ENCODE assay signal across 30 cellular contexts in genomic region chr2:99851091-99851490, GRCh38.
"Had no signal": no experiment of that assay in that cellular context is flagged by ENCODE, and none has a peak within 500 bp of the region (broad histone marks: within the 10 kb centered on the region; RNA-seq: fewer than 3 reads in every experiment).

No MANE protein-coding gene starts in this region.

- H3K4me3 Mint-ChIP-seq: activated B cell treated with CpG ODN at 0.5 μM for 24 hours; activated CD4-positive, alpha-beta T cell treated with anti-CD3 and anti-CD28 coated beads for 36 hours; activated naive CD8-positive, alpha-beta T cell; activated T-cell treated with anti-CD3 and anti-CD28 coated beads, Interleukin-2, amount 50 U/mL, for 4 hours; natural killer cell; stimulated activated naive B cell treated with anti-CD40 and anti-IgM and Interleukin-4, amounts not matched to agents 10 μg/mL and 1 μg/mL and 100 μg/mL, for 72 hours; T-helper 1 cell treated with Interleukin-12 subunit alpha and Interleukin-12 subunit beta and Interleukin-4 antibody, amounts not matched to agents 30 μg/mL and 1 μg/mL, for 36 hours; type B pancreatic cell had no signal

- H3K27ac Mint-ChIP-seq: activated B cell treated with CpG ODN at 0.5 μM for 24 hours; activated CD4-positive, alpha-beta T cell treated with anti-CD3 and anti-CD28 coated beads for 36 hours; activated naive CD8-positive, alpha-beta T cell; activated T-helper 2 cell treated with anti-CD3 and anti-CD28 coated beads, Interferon-gamma antibody, Interleukin-2, Interleukin-4, amounts not matched to agents 10 μg/mL and 5 μg/mL and 100 μg/mL, durations not matched to agents 14 hours and 24 hours and 36 hours; natural killer cell; T-helper 1 cell treated with Interleukin-12 subunit alpha and Interleukin-12 subunit beta and Interleukin-4 antibody, amounts not matched to agents 30 μg/mL and 1 μg/mL, for 36 hours; type B pancreatic cell had no signal

- H3K36me3 Mint-ChIP-seq: activated naive CD8-positive, alpha-beta T cell; natural killer cell; type B pancreatic cell had no signal

- H3K9me3 Mint-ChIP-seq: activated B cell treated with CpG ODN at 0.5 μM for 24 hours; activated T-cell treated with anti-CD3 and anti-CD28 coated beads, Interleukin-2, amount 50 U/mL, for 4 hours; activated T-helper 2 cell treated with anti-CD3 and anti-CD28 coated beads, Interferon-gamma antibody, Interleukin-2, Interleukin-4, amounts not matched to agents 10 μg/mL and 5 μg/mL and 100 μg/mL, durations not matched to agents 14 hours and 24 hours and 36 hours; natural killer cell; T-helper 1 cell treated with Interleukin-12 subunit alpha and Interleukin-12 subunit beta and Interleukin-4 antibody, amounts not matched to agents 30 μg/mL and 1 μg/mL, for 36 hours had no signal

- H3K4me1 ChIP-seq: adrenal gland, testis, vagina had no signal

- H3K9me3 ChIP-seq: adrenal gland, neutrophil, pancreas, testis, vagina had no signal

- H3K4me1 Mint-ChIP-seq: activated CD4-positive, alpha-beta T cell treated with anti-CD3 and anti-CD28 coated beads for 36 hours; natural killer cell had no signal

- DNase-seq: activated B cell treated with CpG ODN at 0.5 μM for 24 hours; activated CD4-positive, alpha-beta T cell treated with anti-CD3 and anti-CD28 coated beads for 36 hours; activated CD4-positive, alpha-beta T cell treated with anti-CD3 and anti-CD28 coated beads, Interleukin-2, amount 50 U/mL, for 4 hours; activated CD8-positive, alpha-beta memory T cell treated with anti-CD3 and anti-CD28 coated beads for 24 hours; activated CD8-positive, alpha-beta memory T cell treated with anti-CD3 and anti-CD28 coated beads, Interleukin-2, amount 50 U/mL, for 48 hours; activated naive CD4-positive, alpha-beta T cell; activated T-cell treated with anti-CD3 and anti-CD28 coated beads, Interleukin-2, amount 50 U/mL, for 4 hours; adrenal gland; cerebellar nuclear complex; heart right ventricle; kidney; left ventricle myocardium inferior; mammary epithelial cell; midbrain; natural killer cell; pancreas; small intestine; stimulated activated CD4-positive, alpha-beta T cell treated with anti-CD3 and anti-CD28 coated beads, Interleukin-2, amount 100 ng/mL, for 48 hours; stimulated activated CD8-positive, alpha-beta memory T cell treated with anti-CD3 and anti-CD28 coated beads, Interleukin-4, amount 100 ng/mL, for 48 hours; stimulated activated naive B cell treated with anti-CD40 and anti-IgM and Interleukin-4, amounts not matched to agents 10 μg/mL and 1 μg/mL and 100 μg/mL, for 72 hours; T1000; testis had no signal

- ATAC-seq: activated CD4-positive, alpha-beta T cell treated with anti-CD3 and anti-CD28 coated beads for 36 hours; activated T-cell treated with anti-CD3 and anti-CD28 coated beads, Interleukin-2, amount 50 U/mL, for 4 hours; heart right ventricle; natural killer cell; sciatic nerve; stimulated activated naive B cell treated with anti-CD40 and anti-IgM and Interleukin-4, amounts not matched to agents 10 μg/mL and 1 μg/mL and 100 μg/mL, for 72 hours had no signal

- H3K27me3 ChIP-seq: adrenal gland, heart right ventricle, neutrophil, pancreas, testis, vagina had no signal

- H3K27ac ChIP-seq: adrenal gland, coronary artery, heart right ventricle, left ventricle myocardium inferior, neutrophil, testis, vagina had no signal

- H3K36me3 ChIP-seq: adrenal gland, heart right ventricle, left ventricle myocardium inferior, neutrophil, pancreas, vagina had no signal

- H3K27me3 Mint-ChIP-seq: activated B cell treated with CpG ODN at 0.5 μM for 24 hours; activated CD4-positive, alpha-beta T cell treated with anti-CD3 and anti-CD28 coated beads for 36 hours; stimulated activated naive B cell treated with anti-CD40 and anti-IgM and Interleukin-4, amounts not matched to agents 10 μg/mL and 1 μg/mL and 100 μg/mL, for 72 hours had no signal

- H3K4me3 ChIP-seq: adrenal gland, coronary artery, heart right ventricle, left ventricle myocardium inferior, pancreas, testis, vagina had no signal
